Comparison of ENCODE assay signal across 20 cellular contexts in the genomic region with DNA sequence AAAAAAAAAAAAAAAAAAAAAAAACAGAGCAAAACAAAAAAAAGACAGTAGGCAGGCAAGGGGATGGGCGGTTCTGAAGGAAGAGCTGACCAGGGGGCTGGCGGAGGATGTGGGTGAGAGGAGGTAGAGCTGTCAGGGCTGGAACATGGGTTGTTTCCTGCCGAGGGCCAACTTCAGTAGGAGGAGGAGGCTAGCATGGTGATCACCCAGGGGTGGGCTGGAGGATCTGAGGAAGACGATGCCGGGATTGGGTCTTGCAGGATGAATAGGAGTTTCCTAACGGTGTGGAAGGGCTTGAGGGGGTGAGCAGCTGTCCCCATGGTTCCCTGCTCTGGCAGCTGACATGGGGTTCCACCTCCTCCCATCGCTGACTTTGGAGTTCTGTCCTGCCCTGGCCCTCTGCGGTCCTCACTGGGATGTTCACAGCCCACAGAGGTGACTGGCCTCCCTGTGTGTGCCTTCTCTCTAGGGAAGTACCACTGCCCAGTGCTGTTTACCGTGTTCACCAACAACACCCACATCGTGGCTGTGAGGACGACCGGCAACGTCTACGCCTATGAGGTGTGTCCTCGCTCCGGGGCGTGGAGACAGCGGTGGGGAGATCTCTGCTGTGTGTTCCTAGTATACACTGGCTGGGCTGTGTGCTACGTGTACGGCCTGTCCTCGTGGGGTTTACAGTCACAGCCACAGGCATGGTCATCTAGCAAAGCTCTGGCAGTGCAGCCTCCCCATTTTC. TPM values are rescaled to one million over a fixed set of nuclear protein-coding genes. Genes with fewer than 3 reads are reported as not detected.
"Had no signal": no experiment of that assay in that cellular context is flagged by ENCODE, and none has a peak within 500 bp of the region (broad histone marks: within the 10 kb centered on the region; RNA-seq: fewer than 3 reads in every experiment).

No MANE protein-coding gene starts in this region.

- ATAC-seq: gastrocnemius medialis had no signal

- H3K4me3 Mint-ChIP-seq: activated CD4-positive, alpha-beta memory T cell treated with anti-CD3 and anti-CD28 coated beads for 36 hours; activated T-helper 1 cell treated with anti-CD3 and anti-CD28 coated beads, Interleukin-12 subunit alpha, Interleukin-12 subunit beta, Interleukin-2, Interleukin-4 antibody, amounts not matched to agents 30 ng/mL and 10 ng/mL and 1 ng/mL, durations not matched to agents 14 hours and 24 hours and 36 hours; stimulated activated naive CD8-positive, alpha-beta T cell treated with anti-CD3 and anti-CD28 coated beads, Interleukin-15, Interleukin-2, amounts not matched to agents 100 ng/mL and 50 ng/mL, for 24 hours had no signal

- H3K27ac ChIP-seq: coronary artery, epithelial cell of prostate, gastrocnemius medialis, heart right ventricle, left ventricle myocardium inferior, right atrium auricular region, testis, uterus had no signal

- H3K36me3 ChIP-seq: uterus had no signal

- H3K4me1 ChIP-seq: gastrocnemius medialis, heart right ventricle, left ventricle myocardium inferior, right atrium auricular region, testis, uterus had no signal

- FAIRE-seq: keratinocyte, TTC549 had no signal

- H3K27me3 ChIP-seq: gastrocnemius medialis, heart right ventricle, right atrium auricular region, testis, uterus had no signal

- H3K9me3 Mint-ChIP-seq: activated CD4-positive, alpha-beta memory T cell treated with anti-CD3 and anti-CD28 coated beads for 36 hours; activated T-helper 1 cell treated with anti-CD3 and anti-CD28 coated beads, Interleukin-12 subunit alpha, Interleukin-12 subunit beta, Interleukin-2, Interleukin-4 antibody, amounts not matched to agents 30 ng/mL and 10 ng/mL and 1 ng/mL, durations not matched to agents 14 hours and 24 hours and 36 hours; stimulated activated naive CD8-positive, alpha-beta T cell treated with anti-CD3 and anti-CD28 coated beads, Interleukin-15, Interleukin-2, amounts not matched to agents 100 ng/mL and 50 ng/mL, for 24 hours had no signal

- H3K27ac Mint-ChIP-seq: activated CD4-positive, alpha-beta memory T cell treated with anti-CD3 and anti-CD28 coated beads for 36 hours; activated T-helper 1 cell treated with anti-CD3 and anti-CD28 coated beads, Interleukin-12 subunit alpha, Interleukin-12 subunit beta, Interleukin-2, Interleukin-4 antibody, amounts not matched to agents 30 ng/mL and 10 ng/mL and 1 ng/mL, durations not matched to agents 14 hours and 24 hours and 36 hours; stimulated activated naive CD8-positive, alpha-beta T cell treated with anti-CD3 and anti-CD28 coated beads, Interleukin-15, Interleukin-2, amounts not matched to agents 100 ng/mL and 50 ng/mL, for 24 hours had no signal

- H3K4me3 ChIP-seq: coronary artery, gastrocnemius medialis, heart right ventricle, left ventricle myocardium inferior, right atrium auricular region, testis, uterus had no signal

- DNase-seq: activated CD4-positive, alpha-beta memory T cell treated with anti-CD3 and anti-CD28 coated beads for 36 hours; activated CD4-positive, CD25-positive, alpha-beta regulatory T cell; activated naive CD4-positive, alpha-beta T cell; central memory CD4-positive, alpha-beta T cell; effector CD8-positive, alpha-beta T cell; gastrocnemius medialis; heart right ventricle; left ventricle myocardium inferior; posterior cingulate gyrus; stimulated activated CD4-positive, alpha-beta T cell treated with anti-CD3 and anti-CD28 coated beads, Interleukin-2, amount 100 ng/mL, for 24 hours; T-helper 2 cell; testis; uterus had no signal

- H3K27me3 Mint-ChIP-seq: activated CD4-positive, alpha-beta memory T cell treated with anti-CD3 and anti-CD28 coated beads for 36 hours; stimulated activated naive CD8-positive, alpha-beta T cell treated with anti-CD3 and anti-CD28 coated beads, Interleukin-15, Interleukin-2, amounts not matched to agents 100 ng/mL and 50 ng/mL, for 24 hours had no signal

- H3K9me3 ChIP-seq: gastrocnemius medialis, heart right ventricle, left ventricle myocardium inferior, right atrium auricular region, testis, uterus had no signal

RNA-seq across cellular contexts. Expression of gene CCDC116, which starts 48.4 kb away (rescaled TPM):
- total RNA-seq: right atrium auricular region had no signal
